In genomic region chr2:15943914-15944313, GRCh38 we compare ENCODE assay signal across 9 cellular contexts. TPM values are rescaled to one million over a fixed set of nuclear protein-coding genes. Genes with fewer than 3 reads are reported as not detected.
DNase-seq lines count a peak whose midpoint lies in the region; ATAC-seq and TF ChIP-seq lines count a peak whose summit lies in the region.
"Had no signal": no experiment of that assay in that cellular context is flagged by ENCODE, and none has a peak within 500 bp of the region (broad histone marks: within the 10 kb centered on the region; RNA-seq: fewer than 3 reads in every experiment).

No MANE protein-coding gene starts in this region.

- WGBS in H9 (ENCODE audit: extremely low coverage, insufficient read length, low lambda C conversion rate) = no CpG with 5 or more reads among the region's 4 CpGs
- WGBS in psoas muscle, 3 donors = 7 to 16% (median 8%) methylated on average over 4 of the region's 4 CpGs

- no peaks in the 10 kb centered on the region for H4K20me1 ChIP-seq in H9 (ENCODE audit: control insufficient read depth, insufficient read depth, insufficient read length)

- peaks cover 52 to 64% (median 56%) of the 10 kb centered on the region in 3 experiments for H3K36me3 Mint-ChIP-seq in H9 (ENCODE audit: insufficient read depth in 1 of 3, low read depth in 3 of 3)
- H3K36me3 Mint-ChIP-seq: stimulated activated memory B cell treated with anti-CD40 and anti-IgM and Interleukin-4, amounts not matched to agents 10 μg/mL and 1 μg/mL and 100 μg/mL, for 72 hours had no signal

- peak overlapping the region; percentile 73 for H3K4me3 ChIP-seq in left ventricle myocardium inferior
- no peak overlapping the region for H3K4me3 ChIP-seq in psoas muscle

- peaks cover 17% of the 10 kb centered on the region for H3K23me2 ChIP-seq in H9 (ENCODE audit: insufficient read length, low read depth, low read length, poor library complexity, severe bottlenecking)

- H3K56ac ChIP-seq in H9 (ENCODE audit: insufficient read length, low read depth, low read length) = no peak overlapping the region

- H4K91ac ChIP-seq in H9 (ENCODE audit: insufficient read length, low read depth, low read length) = no peak overlapping the region

- DNase-seq in H9 = no peak
- DNase-seq in RPMI8226 = peak; percentile 84
- no peak for DNase-seq in left ventricle myocardium inferior
- DNase-seq in psoas muscle = no peak
- DNase-seq in dedifferentiated amniotic fluid mesenchymal stem cell (ENCODE audit: extremely low spot score) = no peak

- no peak overlapping the region for H2BK15ac ChIP-seq in H9 (ENCODE audit: low read depth, low read length)

- peaks cover 3 to 6% of the 10 kb centered on the region in 2 experiments; a peak in 2 of 5 replicates for H3K9me3 Mint-ChIP-seq in H9
- H3K9me3 Mint-ChIP-seq: stimulated activated memory B cell treated with anti-CD40 and anti-IgM and Interleukin-4, amounts not matched to agents 10 μg/mL and 1 μg/mL and 100 μg/mL, for 72 hours had no signal

- no peak overlapping the region for H2BK120ac ChIP-seq in H9 (ENCODE audit: low read depth, low read length, poor library complexity, severe bottlenecking)

- H4K8ac ChIP-seq in H9 (replicated peaks; ENCODE audit: insufficient read length, low read depth, low read length) = no peak overlapping the region

- H3K27me3 Mint-ChIP-seq in H9 (ENCODE audit: low read depth) = no peaks in the 10 kb centered on the region

- H3K4me1 Mint-ChIP-seq in H9 = peaks cover 43 to 47% of the 10 kb centered on the region in 2 experiments

- H3K4ac ChIP-seq in H9 (ENCODE audit: low read depth, low read length) = no peak overlapping the region

- peak overlapping the region; percentile 98 for H3K4me2 ChIP-seq in H9 (ENCODE audit: insufficient read depth, insufficient read length, low read length)

- no peak overlapping the region for H3K18ac ChIP-seq in H9 (ENCODE audit: insufficient read length, low read depth, low read length)

- H2BK20ac ChIP-seq in H9 (ENCODE audit: low read depth, low read length, poor library complexity, severe bottlenecking) = no peak overlapping the region

- no peak overlapping the region for H3K14ac ChIP-seq in H9 (ENCODE audit: insufficient read depth, low read length)

- H3K27ac Mint-ChIP-seq in H9 = peak overlapping the region in 2 of 3 experiments; percentile 14 to 94; a peak in 2 of 7 replicates
- H3K27ac Mint-ChIP-seq: stimulated activated memory B cell treated with anti-CD40 and anti-IgM and Interleukin-4, amounts not matched to agents 10 μg/mL and 1 μg/mL and 100 μg/mL, for 72 hours had no signal

- H2AK5ac ChIP-seq in H9 (ENCODE audit: insufficient read length, low read length) = no peak overlapping the region

- H2BK12ac ChIP-seq in H9 (ENCODE audit: insufficient read length, low read depth, low read length) = no peak overlapping the region

- no peak overlapping the region for H2AFZ ChIP-seq in H9 (ENCODE audit: low read length)

- ATAC-seq in psoas muscle (peak in 3 of 4 donors; percentile 58 to 66 (median 66)), HG03432 (IDR thresholded peaks at IDR 0.05; ENCODE audit: unreplicated experiment) (no peak), HG03565 (IDR thresholded peaks at IDR 0.05; ENCODE audit: unreplicated experiment) (no peak), GM19328 (IDR thresholded peaks at IDR 0.05; ENCODE audit: unreplicated experiment) (no peak)
- ATAC-seq: stimulated activated memory B cell treated with anti-CD40 and anti-IgM and Interleukin-4, amounts not matched to agents 10 μg/mL and 1 μg/mL and 100 μg/mL, for 72 hours had no signal

- TF ChIP-seq CTCF in H9 (conservative IDR thresholded peaks at IDR 0.05) (no peak), left ventricle myocardium inferior (IDR thresholded peaks at IDR 0.05; ENCODE audit: borderline replicate concordance) (no peak), psoas muscle (IDR thresholded peaks at IDR 0.05) (no peak)

- H3K4me1 ChIP-seq in H9 (ENCODE audit: insufficient read depth, low read length) = peaks cover 2% of the 10 kb centered on the region
- peaks cover 52% of the 10 kb centered on the region for H3K4me1 ChIP-seq in left ventricle myocardium inferior
- peaks cover 29% of the 10 kb centered on the region for H3K4me1 ChIP-seq in psoas muscle

- H3K27me3 ChIP-seq in H9 (ENCODE audit: insufficient read depth, low read length) (no peaks in the 10 kb centered on the region), left ventricle myocardium inferior (ENCODE audit: low read depth) (peaks cover 39% of the 10 kb centered on the region), psoas muscle (ENCODE audit: insufficient read depth in 3 of 3, low read length in 2 of 3) (peaks cover 0 to 36% (median 11%) of the 10 kb centered on the region in 3 donors)

- H3K79me2 ChIP-seq in H9 (ENCODE audit: insufficient read depth, low read length) = peaks cover 43% of the 10 kb centered on the region

- intact Hi-C loops in left ventricle myocardium inferior (cut with micrococcal nuclease) (no loop called here), psoas muscle (cut with DNase I) (loop anchor here (5.0 to 10.0 kb wide), 5 partner anchors 307 to 671 kb away; no protein-coding TSS in a partner anchor)

- H3K36me3 ChIP-seq in left ventricle myocardium inferior = no peaks in the 10 kb centered on the region
- no peaks in the 10 kb centered on the region for H3K36me3 ChIP-seq in psoas muscle (ENCODE audit: insufficient read depth in 1 of 2, low read depth in 1 of 2)

- H3K27ac ChIP-seq in H9 (ENCODE audit: insufficient read length, low read depth, low read length) = no peak overlapping the region
- peak overlapping the region; percentile 51 for H3K27ac ChIP-seq in left ventricle myocardium inferior (replicated peaks)
- no peak overlapping the region for H3K27ac ChIP-seq in psoas muscle

- no peak overlapping the region for H4K5ac ChIP-seq in H9 (ENCODE audit: insufficient read length, low read depth, low read length)

- no peak overlapping the region for H3T11ph ChIP-seq in H9 (ENCODE audit: low read length)

- H3K79me1 ChIP-seq in H9 (ENCODE audit: insufficient read depth, low read depth, low read length, poor library complexity, severe bottlenecking) = peaks cover 3% of the 10 kb centered on the region

- H3K23ac ChIP-seq in H9 (ENCODE audit: insufficient read length, low read depth, low read length) = no peak overlapping the region

- H3K9me3 ChIP-seq in H9 (ENCODE audit: control insufficient read depth, low read depth, low read length) (no peaks in the 10 kb centered on the region), left ventricle myocardium inferior (replicated peaks) (no peaks in the 10 kb centered on the region), psoas muscle (no peaks in the 10 kb centered on the region)

- H3K4me3 Mint-ChIP-seq in H9 = peak overlapping the region; percentile 97 to 99
- H3K4me3 Mint-ChIP-seq: stimulated activated memory B cell treated with anti-CD40 and anti-IgM and Interleukin-4, amounts not matched to agents 10 μg/mL and 1 μg/mL and 100 μg/mL, for 72 hours had no signal

- no peak overlapping the region for H2BK5ac ChIP-seq in H9 (ENCODE audit: insufficient read length, low read length)

- H3K9ac ChIP-seq in H9 (ENCODE audit: extremely low read depth, insufficient read length, low read length) = peak overlapping the region; percentile 66

RNA-seq across cellular contexts. Expression of gene MYCN, which starts 3.6 kb away (rescaled TPM):
- total RNA-seq in H9 (2021) (100.0 and 105 TPM in 2 replicates), left ventricle myocardium inferior (0.38 TPM), psoas muscle (under 1 TPM; 0.25 to 0.36 (median 0.30) TPM)
- polyA plus RNA-seq in psoas muscle = under 1 TPM; 0.10 to 0.29 (median 0.21) TPM

Comparison
In these comparisons a context has a peak if more than half of its experiments do, and no peak if none do; other contexts are left out.
1. ATAC-seq: peak in psoas muscle (3 of 4); none in HG03432 (single experiment), HG03565 (single experiment) and GM19328 (single experiment).
2. RNA of gene MYCN, which starts 3.6 kb away (total RNA-seq): 100.0 to 105 TPM in H9; 0.38 TPM in left ventricle myocardium inferior (single experiment) and 0.25 to 0.36 TPM in psoas muscle; every median in the first group is over 10 times any median in the second.